9 cellular contexts compared by ENCODE assay signal in the genomic region with DNA sequence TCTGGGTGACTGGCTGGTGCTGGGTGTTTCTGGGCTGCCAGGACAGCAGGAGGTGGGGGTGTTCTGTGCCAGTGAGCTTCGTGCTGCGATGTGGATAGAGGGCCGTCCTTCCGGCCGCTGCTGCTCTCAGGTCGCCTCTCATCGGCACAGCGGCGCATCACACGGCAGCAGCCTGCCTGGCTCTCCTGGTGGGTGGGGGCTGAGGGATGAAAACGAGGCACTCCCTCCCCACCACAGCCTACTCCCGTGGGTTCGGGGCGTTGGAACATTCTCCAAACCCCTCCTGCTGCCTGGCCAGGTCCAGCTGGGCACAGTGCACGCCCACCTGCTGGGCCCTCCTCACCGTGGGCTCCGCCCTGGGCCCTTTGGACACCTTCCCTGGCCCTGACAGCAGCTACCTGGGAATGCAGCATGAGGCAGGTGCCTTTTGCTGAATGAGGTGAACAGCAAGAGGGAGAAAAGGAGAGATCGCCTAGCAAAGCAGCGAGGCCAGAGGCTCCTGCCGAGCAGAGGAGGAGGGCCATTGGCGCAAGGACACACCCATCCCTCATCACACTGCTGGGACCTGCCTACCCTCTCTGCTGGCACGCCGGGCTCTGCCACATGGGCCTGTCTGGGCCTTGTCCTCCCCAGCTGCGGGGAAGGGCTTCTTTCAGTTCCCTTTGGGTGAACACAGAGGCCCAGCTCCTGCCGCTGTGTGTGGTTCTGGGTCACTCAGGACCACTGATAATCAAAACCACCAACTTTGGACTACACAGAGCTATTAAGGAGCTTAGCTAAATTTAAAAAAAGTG. TPM values are rescaled to one million over a fixed set of nuclear protein-coding genes. Genes with fewer than 3 reads are reported as not detected.
DNase-seq lines count a peak whose midpoint lies in the region; ATAC-seq, FAIRE-seq and TF ChIP-seq lines count a peak whose summit lies in the region.
"Had no signal": no experiment of that assay in that cellular context is flagged by ENCODE, and none has a peak within 500 bp of the region (broad histone marks: within the 10 kb centered on the region; RNA-seq: fewer than 3 reads in every experiment).

No MANE protein-coding gene starts in this region.

- H3K9me3 ChIP-seq in PC-9 (ENCODE audit: insufficient read depth, low read depth): no peaks in the 10 kb centered on the region
- no peaks in the 10 kb centered on the region for H3K9me3 ChIP-seq in mesenchymal stem cell (ENCODE audit: control insufficient read depth, low read length)

- H3K4me3 ChIP-seq in PC-9 (no peak overlapping the region), mesenchymal stem cell (ENCODE audit: insufficient read depth in 1 of 2, low read depth in 1 of 2, low read length in 2 of 2) (no peak overlapping the region)

- peak overlapping the region; percentile 50 to 65 for H3K4me3 Mint-ChIP-seq in CD14-positive monocyte

- CTCF ChIA-PET in PC-9 (lab: Charles Lee): no interaction called here

- H4K20me1 ChIP-seq in PC-9 (ENCODE audit: insufficient read depth): 0 out of 2 replicates have a peak, but pooled peaks cover 6% of the 10 kb centered on the region

- peak; percentile 81 for ATAC-seq in GM19324 (IDR thresholded peaks at IDR 0.05; ENCODE audit: low FRiP score, unreplicated experiment)
- ATAC-seq in HG03103 (IDR thresholded peaks at IDR 0.05; ENCODE audit: low read depth, unreplicated experiment): peak; percentile 23
- ATAC-seq in activated naive CD4-positive, alpha-beta T cell treated with anti-CD3 and anti-CD28 coated beads, Interleukin-2, amount 50 U/mL, for 72 hours: no peak

- H2AK5ac ChIP-seq in mesenchymal stem cell (ENCODE audit: low read length, severe bottlenecking): peak overlapping the region; percentile 75

- H2AFZ ChIP-seq in PC-9: no peak overlapping the region
- no peak overlapping the region for H2AFZ ChIP-seq in mesenchymal stem cell (ENCODE audit: low read depth, low read length)

- peak overlapping the region in 1 of 2 experiments; percentile 46 for H2BK12ac ChIP-seq in mesenchymal stem cell (ENCODE audit: low read length in 2 of 2)

- H3K27me3 ChIP-seq in PC-9 (ENCODE audit: insufficient read depth, low read depth) (no peaks in the 10 kb centered on the region), mesenchymal stem cell (ENCODE audit: control insufficient read depth in 1 of 2, insufficient read depth in 1 of 2, low read length in 2 of 2) (no peaks in the 10 kb centered on the region)

- H3K14ac ChIP-seq in mesenchymal stem cell (ENCODE audit: low read length in 2 of 2): peak overlapping the region in 1 of 2 experiments; percentile 41

- no peaks in the 10 kb centered on the region for H3K36me3 ChIP-seq in PC-9 (ENCODE audit: low read depth)
- H3K36me3 ChIP-seq in mesenchymal stem cell (ENCODE audit: control insufficient read depth in 1 of 2, insufficient read depth in 2 of 2, low read depth in 1 of 2, low read length in 2 of 2): peaks cover 0 to 5% of the 10 kb centered on the region in 2 experiments

- H3K27ac ChIP-seq in PC-9 (no peak overlapping the region), mesenchymal stem cell (ENCODE audit: low read length, poor library complexity, severe bottlenecking) (no peak overlapping the region)

- H3K27me3 Mint-ChIP-seq in CD14-positive monocyte (ENCODE audit: low read depth in 3 of 3): peaks cover 0 to 2% (median 0%) of the 10 kb centered on the region in 3 donors
- H3K27me3 Mint-ChIP-seq: activated naive CD8-positive, alpha-beta T cell had no signal

- BruUV-seq in PC-9 (replicated peaks; lab: Mats Ljungman, UMichigan): no TSS peak

- 86% methylated on average over 24 of the region's 25 CpGs for WGBS in mesenchymal stem cell

- POLR2A ChIA-PET in PC-9 (lab: Charles Lee; ENCODE audit: unreplicated experiment): no interaction called here

- no peak overlapping the region for H2BK5ac ChIP-seq in mesenchymal stem cell (ENCODE audit: low read depth, low read length, poor library complexity, severe bottlenecking)

- peaks cover 0 to 2% (median 0%) of the 10 kb centered on the region in 7 donors for H3K9me3 Mint-ChIP-seq in CD14-positive monocyte
- H3K9me3 Mint-ChIP-seq in activated naive CD4-positive, alpha-beta T cell treated with anti-CD3 and anti-CD28 coated beads, Interleukin-2, amount 50 U/mL, for 72 hours: no peaks in the 10 kb centered on the region

- peaks cover 3% of the 10 kb centered on the region for H3K4me1 Mint-ChIP-seq in CD14-positive monocyte

- peak overlapping the region; percentile 3 to 6 for H3K18ac ChIP-seq in mesenchymal stem cell (ENCODE audit: low read depth in 1 of 2, low read length in 2 of 2)

- DNase-seq in CD14-positive monocyte (ENCODE audit: low spot score) (peak; percentile 92), PC-9 (peak in 1 of 2 experiments; percentile 8), mesenchymal stem cell (no peak), NCI-H2196 (lab: John Stamatoyannopoulos, UW; ENCODE audit: unreplicated experiment) (no peak), GM19239 (ENCODE audit: insufficient read length, low spot score) (no peak)
- no peak for DNase-seq in activated naive CD4-positive, alpha-beta T cell treated with anti-CD3 and anti-CD28 coated beads, Interleukin-2, amount 50 U/mL, for 72 hours (ENCODE audit: low spot score in 2 of 2)

- FAIRE-seq in GM19239 (lab: Jason Lieb, UNC): no peak

- H2BK15ac ChIP-seq in mesenchymal stem cell (ENCODE audit: low read depth, poor library complexity, severe bottlenecking): no peak overlapping the region

- no peak overlapping the region for H2BK120ac ChIP-seq in mesenchymal stem cell (ENCODE audit: low read depth, low read length)

- no peak overlapping the region for H4K8ac ChIP-seq in mesenchymal stem cell (ENCODE audit: low read length)

- H3K27ac Mint-ChIP-seq in CD14-positive monocyte: peak overlapping the region in 6 of 7 donors; percentile 42 to 86 (median 80)
- H3K27ac Mint-ChIP-seq in activated naive CD4-positive, alpha-beta T cell treated with anti-CD3 and anti-CD28 coated beads, Interleukin-2, amount 50 U/mL, for 72 hours: no peak overlapping the region

- H3K23ac ChIP-seq in mesenchymal stem cell (ENCODE audit: low read length in 2 of 2): no peak overlapping the region

- intact Hi-C loops in CD14-positive monocyte (cut with micrococcal nuclease) (loop anchor here (5.0 to 10.0 kb wide), 2 partner anchors 34 to 64 kb away; a partner anchor contains a TSS), PC-9 (cut with micrococcal nuclease; ENCODE audit: unreplicated experiment) (loop anchor here (10.0 kb wide), 1 partner anchor 64 kb away; no protein-coding TSS in a partner anchor)

- H3K36me3 Mint-ChIP-seq in CD14-positive monocyte: peaks cover 15 to 17% of the 10 kb centered on the region in 2 donors
- no peaks in the 10 kb centered on the region for H3K36me3 Mint-ChIP-seq in activated naive CD4-positive, alpha-beta T cell treated with anti-CD3 and anti-CD28 coated beads, Interleukin-2, amount 50 U/mL, for 72 hours
- H3K36me3 Mint-ChIP-seq: activated naive CD8-positive, alpha-beta T cell had no signal

- H3K79me2 ChIP-seq in PC-9 (ENCODE audit: low read depth): peaks cover 7% of the 10 kb centered on the region

- peak overlapping the region; percentile 36; the same call in 1 of the 2 replicates for H3K4me2 ChIP-seq in PC-9
- H3K4me2 ChIP-seq in mesenchymal stem cell (ENCODE audit: low read length, poor library complexity, severe bottlenecking): no peak overlapping the region

- peaks cover 31% of the 10 kb centered on the region for H3F3A ChIP-seq in PC-9 (ENCODE audit: insufficient read depth, low read depth)

- H3K9me2 ChIP-seq in PC-9 (ENCODE audit: insufficient read depth): no peaks in the 10 kb centered on the region

- peak overlapping the region in 1 of 2 experiments; percentile 53 for H3K4ac ChIP-seq in mesenchymal stem cell (ENCODE audit: low read depth in 1 of 2, low read length in 2 of 2)

- peaks cover 20% of the 10 kb centered on the region for H3K79me1 ChIP-seq in mesenchymal stem cell (replicated peaks; ENCODE audit: low read length, poor library complexity, severe bottlenecking)

- H3K9ac ChIP-seq in mesenchymal stem cell (ENCODE audit: low read length): no peak overlapping the region

- peaks cover 46% of the 10 kb centered on the region for H3K4me1 ChIP-seq in PC-9 (replicated peaks; ENCODE audit: insufficient read depth)
- peaks cover 40% of the 10 kb centered on the region for H3K4me1 ChIP-seq in mesenchymal stem cell (ENCODE audit: control insufficient read depth, insufficient read depth, low read depth, low read length)

- TF ChIP-seq CTCF in CD14-positive monocyte (IDR thresholded peaks at IDR 0.05) (no peak), PC-9 (conservative IDR thresholded peaks at IDR 0.05) (no peak)

- peak overlapping the region; percentile 64 for H4K91ac ChIP-seq in mesenchymal stem cell (ENCODE audit: low read length)

RNA-seq across cellular contexts. Expression of a gene that starts 33.4 kb away (rescaled TPM):
- 1 to 10 TPM in 1 of 2 donors, under 1 TPM in 1; 0.87 to 2.9 TPM for polyA plus RNA-seq in CD14-positive monocyte
- total RNA-seq in PC-9 (2021): 18.4 and 18.8 TPM in 2 replicates
- polyA plus RNA-seq in mesenchymal stem cell (2013, experiment 1 of 2): 31.4 TPM
- 32.2 TPM for polyA plus RNA-seq in mesenchymal stem cell (2013, experiment 2 of 2)
- 10 to 100 TPM; 10.5 to 14.0 TPM for total RNA-seq in activated naive CD4-positive, alpha-beta T cell treated with anti-CD3 and anti-CD28 coated beads, Interleukin-2, amount 50 U/mL, for 72 hours

Comparison
In these comparisons a context has a peak if more than half of its experiments do, and no peak if none do; other contexts are left out.
1. H3K27ac Mint-ChIP-seq: peak in CD14-positive monocyte (6 of 7); none in activated naive CD4-positive, alpha-beta T cell treated with anti-CD3 and anti-CD28 coated beads, Interleukin-2, amount 50 U/mL, for 72 hours (0 of 2).
2. ATAC-seq: peak in GM19324 (single experiment) and HG03103 (single experiment); none in activated naive CD4-positive, alpha-beta T cell treated with anti-CD3 and anti-CD28 coated beads, Interleukin-2, amount 50 U/mL, for 72 hours (0 of 2).